ENCODE assay signal across 26 cellular contexts in genomic region chr19:7933828-7934725, GRCh38. TPM values are rescaled to one million over a fixed set of nuclear protein-coding genes. Genes with fewer than 3 reads are reported as not detected.
"Had no signal": no experiment of that assay in that cellular context is flagged by ENCODE, and none has a peak within 500 bp of the region (broad histone marks: within the 10 kb centered on the region; RNA-seq: fewer than 3 reads in every experiment).

No MANE protein-coding gene starts in this region.

- H3K27ac ChIP-seq: lower lobe of right lung, neural progenitor cell had no signal

- H3K27me3 ChIP-seq: dorsolateral prefrontal cortex, neural progenitor cell had no signal

- H3K4me1 ChIP-seq: neural progenitor cell had no signal

- DNase-seq: activated B cell treated with CpG ODN at 0.5 μM for 24 hours; activated CD4-positive, alpha-beta T cell treated with anti-CD3 and anti-CD28 coated beads for 36 hours; activated CD4-positive, alpha-beta T cell treated with anti-CD3 and anti-CD28 coated beads, Interleukin-2, amount 50 U/mL, for 4 hours; activated CD8-positive, alpha-beta memory T cell treated with anti-CD3 and anti-CD28 coated beads for 24 hours; activated CD8-positive, alpha-beta memory T cell treated with anti-CD3 and anti-CD28 coated beads, Interleukin-2, amount 50 U/mL, for 4 hours; activated T-cell treated with anti-CD3 and anti-CD28 coated beads, Interleukin-2, amount 50 U/mL, for 24 hours; caudate nucleus; effector memory CD8-positive, alpha-beta T cell; hypothalamus; lower lobe of right lung; naive thymus-derived CD4-positive, alpha-beta T cell; stimulated activated CD4-positive, alpha-beta T cell treated with anti-CD3 and anti-CD28 coated beads, Interleukin-4, amount 100 ng/mL, for 24 hours; stimulated activated naive CD4-positive, alpha-beta T cell treated with Interleukin-2 at 50 U/mL for 16 hours; T1000 had no signal

- H3K36me3 Mint-ChIP-seq: activated naive CD4-positive, alpha-beta T cell treated with anti-CD3 and anti-CD28 coated beads, Interleukin-2, amount 50 U/mL, for 72 hours had no signal

- H3K4me3 ChIP-seq: lower lobe of right lung, neural progenitor cell had no signal

- H3K9me3 Mint-ChIP-seq: activated B cell treated with CpG ODN at 0.5 μM for 24 hours; activated naive CD4-positive, alpha-beta T cell treated with anti-CD3 and anti-CD28 coated beads, Interleukin-2, amount 50 U/mL, for 72 hours; activated T-cell treated with anti-CD3 and anti-CD28 coated beads, Interleukin-2, amount 50 U/mL, for 24 hours; activated T-helper 17 cell treated with anti-CD3 and anti-CD28 coated beads, Interleukin-2, amount 50 U/mL, for 72 hours; brain; effector memory CD8-positive, alpha-beta T cell; naive thymus-derived CD4-positive, alpha-beta T cell; neural progenitor cell; T-helper 1 cell treated with Interleukin-12 subunit alpha and Interleukin-12 subunit beta and Interleukin-4 antibody, amounts not matched to agents 30 μg/mL and 1 μg/mL, for 36 hours had no signal

- H3K9me3 ChIP-seq: lower lobe of right lung had no signal

- H3K4me3 Mint-ChIP-seq: activated B cell treated with CpG ODN at 0.5 μM for 24 hours; activated CD4-positive, alpha-beta T cell treated with anti-CD3 and anti-CD28 coated beads for 36 hours; activated T-cell treated with anti-CD3 and anti-CD28 coated beads, Interleukin-2, amount 50 U/mL, for 24 hours; activated T-helper 17 cell treated with anti-CD3 and anti-CD28 coated beads, Interleukin-2, amount 50 U/mL, for 72 hours; brain; effector memory CD8-positive, alpha-beta T cell; naive thymus-derived CD4-positive, alpha-beta T cell; neural progenitor cell; T-helper 1 cell treated with Interleukin-12 subunit alpha and Interleukin-12 subunit beta and Interleukin-4 antibody, amounts not matched to agents 30 μg/mL and 1 μg/mL, for 36 hours had no signal

- ATAC-seq: activated CD4-positive, alpha-beta T cell treated with anti-CD3 and anti-CD28 coated beads for 36 hours; activated naive CD4-positive, alpha-beta T cell treated with anti-CD3 and anti-CD28 coated beads, Interleukin-2, amount 50 U/mL, for 72 hours; activated T-helper 17 cell treated with anti-CD3 and anti-CD28 coated beads, Interleukin-2, amount 50 U/mL, for 72 hours; effector memory CD8-positive, alpha-beta T cell; esophagus mucosa; lower lobe of right lung; naive thymus-derived CD4-positive, alpha-beta T cell had no signal

- H3K27ac Mint-ChIP-seq: activated B cell treated with CpG ODN at 0.5 μM for 24 hours; activated CD4-positive, alpha-beta T cell treated with anti-CD3 and anti-CD28 coated beads for 36 hours; activated naive CD4-positive, alpha-beta T cell treated with anti-CD3 and anti-CD28 coated beads, Interleukin-2, amount 50 U/mL, for 72 hours; activated T-cell treated with anti-CD3 and anti-CD28 coated beads, Interleukin-2, amount 50 U/mL, for 24 hours; activated T-helper 17 cell treated with anti-CD3 and anti-CD28 coated beads, Interleukin-2, amount 50 U/mL, for 72 hours; brain; naive thymus-derived CD4-positive, alpha-beta T cell; neural progenitor cell had no signal

- H3K27me3 Mint-ChIP-seq: activated B cell treated with CpG ODN at 0.5 μM for 24 hours; activated CD4-positive, alpha-beta T cell treated with anti-CD3 and anti-CD28 coated beads for 36 hours; activated T-cell treated with anti-CD3 and anti-CD28 coated beads, Interleukin-2, amount 50 U/mL, for 24 hours; activated T-helper 17 cell treated with anti-CD3 and anti-CD28 coated beads, Interleukin-2, amount 50 U/mL, for 72 hours; brain; effector memory CD8-positive, alpha-beta T cell; naive thymus-derived CD4-positive, alpha-beta T cell had no signal

- H3K36me3 ChIP-seq: neural progenitor cell had no signal

RNA-seq across cellular contexts. Expression of gene CTXN1, which starts 8.1 kb away (rescaled TPM):
- total RNA-seq: activated B cell treated with CpG ODN at 0.5 μM for 24 hours, esophagus mucosa had no signal

RNA-seq across cellular contexts. Expression of gene TGFBR3L, which starts 19.4 kb away (rescaled TPM):
- total RNA-seq: activated B cell treated with CpG ODN at 0.5 μM for 24 hours, endothelial cell of umbilical vein, frontal cortex, mesenteric fat pad, omental fat pad, subcutaneous adipose tissue had no signal
